8 cellular contexts compared by ENCODE assay signal in genomic region chr17:64505320-64506200, GRCh38. TPM values are rescaled to one million over a fixed set of nuclear protein-coding genes. Genes with fewer than 3 reads are reported as not detected.
DNase-seq lines count a peak whose midpoint lies in the region; ATAC-seq and TF ChIP-seq lines count a peak whose summit lies in the region.

No MANE protein-coding gene starts in this region.

- H3K4me3 Mint-ChIP-seq in nephron = peak overlapping the region; percentile 97 to 100 (median 99)

- H3K9ac ChIP-seq in Loucy (ENCODE audit: low read depth, low read length, poor library complexity, severe bottlenecking) = peak overlapping the region; percentile 99

- H3K4me1 ChIP-seq in Loucy (ENCODE audit: insufficient read depth, low read length, poor library complexity, severe bottlenecking) = peaks cover 45% of the 10 kb centered on the region

- H3K36me3 Mint-ChIP-seq in nephron (ENCODE audit: low read depth) = peaks cover 61% of the 10 kb centered on the region

- DNase-seq in A172 (ENCODE audit: low spot score) = peak; percentile 66
- DNase-seq in SHP77 (lab: John Stamatoyannopoulos, UW) = peak; percentile 40 to 57
- peak; percentile 94 for DNase-seq in activated effector memory CD4-positive, alpha-beta T cell treated with anti-CD3 and anti-CD28 coated beads, Interleukin-2, amount 50 U/mL, for 16 hours
- peak; percentile 90 for DNase-seq in fibroblast of the aortic adventitia (ENCODE audit: low read depth)
- DNase-seq in stimulated activated naive CD4-positive, alpha-beta T cell (lab: John Stamatoyannopoulos, UW) = peak; percentile 71 to 93 (median 86)

- peaks cover 94% of the 10 kb centered on the region for H3K79me2 ChIP-seq in Loucy (ENCODE audit: insufficient read depth, low read length)

- no peaks in the 10 kb centered on the region for H3K9me3 Mint-ChIP-seq in nephron

- peaks cover 10% of the 10 kb centered on the region; the same call in 1 of the 2 replicates for H3F3A ChIP-seq in Loucy (ENCODE audit: low read depth)

- H3K36me3 ChIP-seq in Loucy (ENCODE audit: insufficient read depth, low read length) = peaks cover 54% of the 10 kb centered on the region

- H3K4me3 ChIP-seq in Loucy (ENCODE audit: low read length, poor library complexity, severe bottlenecking) (peak overlapping the region; percentile 99), fibroblast of the aortic adventitia (ENCODE audit: low read depth, low read length) (peak overlapping the region; percentile 98)

- no peaks in the 10 kb centered on the region for H3K27me3 Mint-ChIP-seq in nephron (ENCODE audit: low read depth)

- H3K4me1 Mint-ChIP-seq in nephron = peaks cover 55% of the 10 kb centered on the region

- peak; percentile 26 for ATAC-seq in GM18909 (IDR thresholded peaks at IDR 0.05; ENCODE audit: poor library complexity, unreplicated experiment)

- H3K27me3 ChIP-seq in Loucy (ENCODE audit: insufficient read depth, low read length, poor library complexity, severe bottlenecking) = peaks cover 10% of the 10 kb centered on the region

- no peaks in the 10 kb centered on the region for H3K9me2 ChIP-seq in Loucy (replicated peaks; ENCODE audit: low read depth, low read length)

- no peak for TF ChIP-seq CTCF in Loucy (conservative IDR thresholded peaks at IDR 0.05; ENCODE audit: low read length)
- TF ChIP-seq CTCF in fibroblast of the aortic adventitia (IDR thresholded peaks at IDR 0.05; ENCODE audit: insufficient read depth, low read length) = no peak
- no peak for TF ChIP-seq CTCF in nephron (IDR thresholded peaks at IDR 0.05; ENCODE audit: unreplicated experiment in 3 of 3)

- peak overlapping the region; percentile 100 for H3K27ac Mint-ChIP-seq in nephron

- no peaks in the 10 kb centered on the region for H3K9me3 ChIP-seq in Loucy (ENCODE audit: insufficient read depth, low read depth, low read length)

- H3K4me2 ChIP-seq in Loucy (ENCODE audit: low read depth, low read length, poor library complexity, severe bottlenecking) = peak overlapping the region; percentile 85

- peaks cover 79% of the 10 kb centered on the region for H4K20me1 ChIP-seq in Loucy (ENCODE audit: insufficient read depth, low read length, poor library complexity, severe bottlenecking)

- no peak overlapping the region for H2AFZ ChIP-seq in Loucy (ENCODE audit: low read length)

RNA-seq across cellular contexts. Expression of gene DDX5, which starts 0.5 kb away (rescaled TPM):
- 338 and 562 TPM in 2 replicates for total RNA-seq in A172 (2014; rRNA removed; shearing (Covaris generic))
- 302 and 859 TPM in 2 replicates for total RNA-seq in fibroblast of the aortic adventitia (ENCODE audit: low replicate concordance)

RNA-seq across cellular contexts. Expression of gene CEP95, which starts 1.2 kb away (rescaled TPM):
- total RNA-seq in A172 (2014; rRNA removed; shearing (Covaris generic)) = 15.5 and 36.7 TPM in 2 replicates
- total RNA-seq in fibroblast of the aortic adventitia (ENCODE audit: low replicate concordance) = 32.8 and 51.7 TPM in 2 replicates

RNA-seq across cellular contexts. Expression of gene POLG2, which starts 8.7 kb away (rescaled TPM):
- 7.1 and 11.0 TPM in 2 replicates for total RNA-seq in A172 (2014; rRNA removed; shearing (Covaris generic))
- total RNA-seq in fibroblast of the aortic adventitia (ENCODE audit: low replicate concordance) = 8.2 and 34.9 TPM in 2 replicates

RNA-seq across cellular contexts. Expression of gene MILR1, which starts 56.6 kb away (rescaled TPM):
- 1.4 and 6.6 TPM in 2 replicates for total RNA-seq in A172 (2014; rRNA removed; shearing (Covaris generic))
- 4.1 and 52.5 TPM in 2 replicates for total RNA-seq in fibroblast of the aortic adventitia (ENCODE audit: low replicate concordance)

Comparison
In these comparisons a context has a peak if more than half of its experiments do, and no peak if none do; other contexts are left out.
1. Peak in every context shown above with its lines: DNase-seq, ATAC-seq and H3K4me3 ChIP-seq.